ENCODE assay signal across 19 cellular contexts in the genomic region with DNA sequence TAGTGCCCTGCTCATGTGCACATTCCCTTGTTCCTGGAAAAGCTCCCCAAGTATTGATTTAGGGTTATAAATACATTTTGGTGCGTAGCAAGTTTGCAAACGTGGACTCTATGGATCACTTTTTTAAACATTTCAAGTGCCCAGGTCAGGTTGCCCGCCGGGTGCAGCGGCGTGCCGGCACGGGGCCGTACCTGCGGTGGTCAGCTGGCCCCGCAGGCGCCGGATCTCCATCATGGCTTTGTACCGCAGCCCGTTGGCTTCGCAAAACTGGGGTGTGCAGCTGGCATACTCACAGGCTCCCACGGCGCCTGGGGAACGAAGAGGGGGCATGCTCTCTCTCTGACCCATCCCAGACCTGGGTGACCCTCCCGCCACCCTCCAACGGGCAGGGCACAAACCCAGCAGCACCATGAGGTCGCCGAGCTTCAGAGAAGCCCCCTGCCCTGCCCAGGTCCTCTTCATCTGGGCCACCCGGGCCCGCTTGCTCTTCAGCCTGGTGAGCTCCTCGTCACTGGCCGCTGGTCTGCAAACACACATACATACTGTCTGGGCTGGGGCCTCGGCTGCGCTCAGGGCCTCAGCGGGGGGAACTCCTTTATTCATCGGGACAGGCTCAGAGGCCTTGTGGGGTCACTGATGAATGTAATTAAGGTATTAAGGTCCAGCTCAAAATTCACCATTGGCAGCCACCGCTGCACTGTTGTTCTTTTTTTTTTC.
"Had no signal": no experiment of that assay in that cellular context is flagged by ENCODE, and none has a peak within 500 bp of the region (broad histone marks: within the 10 kb centered on the region; RNA-seq: fewer than 3 reads in every experiment).

No MANE protein-coding gene starts in this region.

- H3K9me3 ChIP-seq: heart left ventricle, psoas muscle, spleen, tibial artery, upper lobe of left lung, uterus had no signal

- DNase-seq: effector CD4-positive, alpha-beta T cell; heart left ventricle; hippocampal formation; islet precursor cell; mammary epithelial cell; psoas muscle; retina; spleen; stimulated activated CD4-positive, alpha-beta T cell treated with anti-CD3 and anti-CD28 coated beads, Interleukin-15, amount 100 ng/mL, for 24 hours; stimulated activated CD4-positive, alpha-beta T cell treated with anti-CD3 and anti-CD28 coated beads, Interleukin-1b, Interleukin-23, amount 100 ng/mL, for 48 hours; stimulated activated CD4-positive, alpha-beta T cell treated with anti-CD3 and anti-CD28 coated beads, Interleukin-4, amount 100 ng/mL, for 24 hours; tibial artery; uterus had no signal

- FAIRE-seq: frontal cortex had no signal

- H3K27ac ChIP-seq: coronary artery, heart left ventricle, psoas muscle, spleen, tibial artery, upper lobe of left lung, uterus had no signal

- H3K27me3 ChIP-seq: heart left ventricle, spleen, tibial artery, upper lobe of left lung, uterus had no signal

- H3K4me3 ChIP-seq: coronary artery, heart left ventricle, psoas muscle, spleen, tibial artery, upper lobe of left lung, uterus had no signal

- ATAC-seq: heart left ventricle; left lobe of liver; psoas muscle; sciatic nerve; stimulated activated memory B cell treated with anti-CD40 and anti-IgM and Interleukin-4, amounts not matched to agents 10 μg/mL and 1 μg/mL and 100 μg/mL, for 72 hours had no signal

- H3K4me1 ChIP-seq: heart left ventricle, psoas muscle, spleen, tibial artery, upper lobe of left lung, uterus had no signal

- H3K36me3 ChIP-seq: uterus had no signal
